Comparison of ENCODE assay signal across 1 cellular context in the genomic region with DNA sequence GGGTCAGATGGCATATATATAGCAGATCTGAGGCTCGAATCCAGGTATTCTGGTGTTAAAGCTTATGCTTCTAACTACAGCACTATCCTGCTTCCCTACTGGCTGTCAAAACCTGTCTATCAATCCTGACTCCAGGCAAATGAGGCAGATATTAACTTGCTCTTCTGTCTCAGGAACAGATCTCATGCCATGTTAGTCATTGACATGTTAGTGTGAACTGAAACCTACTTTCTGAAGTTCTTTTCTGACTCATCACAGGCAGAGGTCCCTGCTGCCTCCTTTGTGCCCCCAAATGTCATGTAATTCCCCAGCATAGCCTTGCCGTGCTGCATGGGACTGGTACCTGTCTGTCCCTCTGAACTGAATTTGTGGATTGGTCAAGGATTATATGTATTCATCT.
TF ChIP-seq lines count a peak whose summit lies in the region.

No MANE protein-coding gene starts in this region.

TF ChIP-seq in K562, 482 proteins besides CTCF, POLR2A, EP300 and RAD21 (continued from another document):
- TF ChIP-seq ZBTB40 (IDR thresholded peaks at IDR 0.05): no peak
- TF ChIP-seq ZBTB40 (CRISPR knock-in tag; IDR thresholded peaks at IDR 0.05): no peak
